Comparison of ENCODE assay signal across 12 cellular contexts in the genomic region with DNA sequence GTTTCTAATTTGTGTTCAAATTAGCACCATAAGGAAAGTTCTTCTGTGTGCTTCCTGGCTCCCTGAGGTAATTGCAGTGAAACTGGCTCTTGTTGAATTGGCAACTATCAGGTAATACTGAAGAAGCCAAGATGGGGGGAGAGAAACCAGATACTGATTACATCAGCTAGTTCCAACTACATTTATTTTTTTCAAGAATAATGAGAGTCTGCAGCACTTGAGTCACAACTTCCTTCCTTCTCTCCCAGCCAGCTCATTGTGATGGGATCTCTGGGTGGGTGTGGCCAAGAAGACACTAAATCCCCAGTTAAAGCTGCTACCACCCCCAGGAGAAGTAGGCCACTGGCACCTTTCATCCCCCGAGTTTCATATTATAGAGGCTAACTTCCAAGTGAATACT.
DNase-seq lines count a peak whose midpoint lies in the region; ATAC-seq lines count a peak whose summit lies in the region.
"Had no signal": no experiment of that assay in that cellular context is flagged by ENCODE, and none has a peak within 500 bp of the region (broad histone marks: within the 10 kb centered on the region; RNA-seq: fewer than 3 reads in every experiment).

No MANE protein-coding gene starts in this region.

- no peak overlapping the region for H3K27ac Mint-ChIP-seq in activated T-helper 17 cell treated with anti-CD3 and anti-CD28 coated beads, Interleukin-2, amount 50 U/mL, for 72 hours

- ATAC-seq in GM21737 (IDR thresholded peaks at IDR 0.05; ENCODE audit: unreplicated experiment): no peak
- ATAC-seq in activated T-helper 17 cell treated with anti-CD3 and anti-CD28 coated beads, Interleukin-2, amount 50 U/mL, for 72 hours (replicated peaks): no peak

- peaks cover 12% of the 10 kb centered on the region for H3K27me3 Mint-ChIP-seq in activated T-helper 17 cell treated with anti-CD3 and anti-CD28 coated beads, Interleukin-2, amount 50 U/mL, for 72 hours

- no peaks in the 10 kb centered on the region for H3K36me3 Mint-ChIP-seq in activated T-helper 17 cell treated with anti-CD3 and anti-CD28 coated beads, Interleukin-2, amount 50 U/mL, for 72 hours (ENCODE audit: low read depth)

- H3K4me3 Mint-ChIP-seq in activated T-helper 17 cell treated with anti-CD3 and anti-CD28 coated beads, Interleukin-2, amount 50 U/mL, for 72 hours: no peak overlapping the region

- H3K4me1 Mint-ChIP-seq in activated T-helper 17 cell treated with anti-CD3 and anti-CD28 coated beads, Interleukin-2, amount 50 U/mL, for 72 hours: no peaks in the 10 kb centered on the region

- peaks cover 29% of the 10 kb centered on the region for H3K9me3 Mint-ChIP-seq in activated T-helper 17 cell treated with anti-CD3 and anti-CD28 coated beads, Interleukin-2, amount 50 U/mL, for 72 hours

- DNase-seq in SIG-M5 treated with dmso at 0.1 percent for 504 hours (lab: John Stamatoyannopoulos, UW; ENCODE audit: unreplicated experiment): peak; percentile 31
- DNase-seq in SIG-M5 (lab: John Stamatoyannopoulos, UW): no peak
- DNase-seq in OCI-M1 (lab: John Stamatoyannopoulos, UW): peak; percentile 63
- peak; percentile 56 for DNase-seq in dedifferentiated amniotic fluid mesenchymal stem cell (ENCODE audit: extremely low spot score)
- peak; percentile 84 for DNase-seq in stromal cell of bone marrow (ENCODE audit: low read depth)
- no peak for DNase-seq in NCI-H128 (lab: John Stamatoyannopoulos, UW; ENCODE audit: unreplicated experiment)
- DNase-seq: ACHN; NCI-H524; stimulated activated naive CD4-positive, alpha-beta T cell treated with Interleukin-2 at 50 U/mL for 16 hours; T-helper 1 cell had no signal

Comparison
In these comparisons a context has a peak if more than half of its experiments do, and no peak if none do; other contexts are left out.
1. DNase-seq: peak in SIG-M5 treated with dmso at 0.1 percent for 504 hours (single experiment), OCI-M1 (single experiment), dedifferentiated amniotic fluid mesenchymal stem cell (single experiment) and stromal cell of bone marrow (single experiment); none in SIG-M5 (single experiment) and NCI-H128 (single experiment).